Comparison of ENCODE assay signal across 23 cellular contexts in the genomic region with DNA sequence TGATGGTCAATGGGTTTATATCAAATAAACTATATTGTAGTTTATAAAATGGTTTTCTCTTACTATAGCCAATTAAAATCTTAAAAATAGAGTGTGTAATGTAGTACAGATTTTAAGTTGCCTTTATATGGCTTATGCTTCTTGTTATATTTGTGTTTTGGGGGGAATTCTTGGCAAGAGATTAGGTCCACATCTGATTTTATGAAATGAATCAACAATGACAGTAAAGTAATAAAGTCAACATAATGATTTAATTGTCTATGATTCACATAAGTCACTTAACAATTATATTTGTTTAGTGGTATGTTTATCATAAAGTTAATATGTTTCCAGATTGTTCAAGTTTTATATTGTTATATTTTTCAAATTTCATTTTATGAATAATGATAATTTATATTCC.
"Had no signal": no experiment of that assay in that cellular context is flagged by ENCODE, and none has a peak within 500 bp of the region (broad histone marks: within the 10 kb centered on the region; RNA-seq: fewer than 3 reads in every experiment).

No MANE protein-coding gene starts in this region.

- FAIRE-seq: HepG2 had no signal

- H3K36me3 ChIP-seq: MG63, SJCRH30 had no signal

- DNase-seq: IMR-90, Karpas-422, KG1, MG63, NCI-H1092, NCI-H1105 treated with DMSO at 0.1 percent for 48 hours, NCI-H1436, NCI-H187, NCI-H2029, NCI-H2081 treated with DMSO at 0.1 percent for 48 hours, NCI-H2171, NCI-H226, NCI-H446, NCI-H510A, NCI-H524 treated with DMSO at 0.1 percent for 48 hours, NCI-H69, NCI-H774, SHP77 treated with DMSO at 0.1 percent for 48 hours, SJCRH30, SW 1271 had no signal

- ATAC-seq: HepG2, Panc1, Right ventricle myocardium inferior had no signal

- H3K27ac ChIP-seq: SJCRH30 had no signal

- H3K27me3 ChIP-seq: MG63, SJCRH30 had no signal

- H3K4me3 ChIP-seq: MG63, SJCRH30 had no signal

- H3K4me1 ChIP-seq: SJCRH30 had no signal

- H3K9me3 ChIP-seq: SJCRH30 had no signal
